Comparison of ENCODE assay signal across 8 cellular contexts in the genomic region with DNA sequence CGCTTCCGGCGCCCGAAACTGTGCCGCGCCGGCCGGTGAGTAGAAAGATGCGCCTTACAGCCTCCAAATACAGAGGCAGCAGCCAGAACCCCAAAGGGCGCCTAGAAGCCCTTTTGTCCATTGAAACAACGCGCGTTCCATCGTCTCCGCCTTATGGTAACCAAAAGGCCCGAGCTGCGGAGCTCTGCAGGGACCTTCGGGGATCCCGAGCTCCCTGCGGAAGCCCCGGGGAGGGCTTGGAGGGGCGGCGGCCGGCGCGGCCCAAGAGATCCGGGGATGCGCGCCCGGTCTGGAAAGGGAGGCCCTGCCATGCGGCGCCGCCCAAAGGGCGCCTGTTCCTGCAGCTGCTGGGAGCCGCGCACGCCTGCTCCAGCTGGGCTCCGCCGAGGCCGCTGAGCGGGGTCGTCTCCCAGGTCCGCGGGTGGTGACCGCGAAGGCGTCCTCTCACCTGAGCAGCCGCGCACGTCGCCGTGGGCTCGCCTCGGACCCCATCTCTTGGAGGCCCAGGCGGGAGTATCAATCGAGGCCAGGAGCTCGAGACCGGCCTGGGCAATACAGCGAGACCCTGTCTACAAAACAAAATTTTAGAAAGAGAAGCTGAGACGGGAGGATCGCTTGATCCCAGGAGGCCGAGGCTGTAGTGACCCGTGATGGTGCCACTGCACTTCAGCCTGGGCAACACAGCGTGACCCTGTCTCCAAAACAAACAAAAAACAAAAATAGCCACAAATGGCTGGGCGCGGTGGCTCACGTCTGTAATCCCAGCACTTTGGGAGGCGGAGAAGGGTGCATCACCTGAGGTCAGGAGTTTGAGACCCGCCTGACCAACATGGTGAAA. TPM values are rescaled to one million over a fixed set of nuclear protein-coding genes. Genes with fewer than 3 reads are reported as not detected.
DNase-seq lines count a peak whose midpoint lies in the region; ATAC-seq and TF ChIP-seq lines count a peak whose summit lies in the region.

No MANE protein-coding gene starts in this region.

- intact Hi-C loops in MCF 10A (cut with micrococcal nuclease): loop anchor here (1.0 kb wide), 1 partner anchor 8 kb away; the partner anchor contains the start of gene MAP1LC3B
- intact Hi-C loops in left colon (cut with DNase I, micrococcal nuclease): no loop called here

- H3K36me3 Mint-ChIP-seq in MCF 10A (ENCODE audit: insufficient read depth, unreplicated experiment): peaks cover 30% of the 10 kb centered on the region

- CTCF ChIA-PET in MCF 10A (lab: Yijun Ruan, JAX): interaction anchor here (0.6 to 1.3 kb wide), 3 partner anchors 10 to 1771 kb away, joined by 3 to 4 read pairs (median 3); no protein-coding TSS in a partner anchor

- H3K27me3 Mint-ChIP-seq in MCF 10A (ENCODE audit: insufficient read depth, unreplicated experiment): no peaks in the 10 kb centered on the region
- H3K27me3 Mint-ChIP-seq in stimulated activated naive CD8-positive, alpha-beta T cell treated with anti-CD3 and anti-CD28 coated beads, Interleukin-15, amount 100 ng/mL, for 72 hours: no peaks in the 10 kb centered on the region

- BruUV-seq in MCF 10A (replicated peaks; lab: Mats Ljungman, UMichigan): no TSS peak

- peak overlapping the region; percentile 71 for H3K27ac Mint-ChIP-seq in MCF 10A (ENCODE audit: low read depth, unreplicated experiment)
- H3K27ac Mint-ChIP-seq in stimulated activated naive CD8-positive, alpha-beta T cell treated with anti-CD3 and anti-CD28 coated beads, Interleukin-15, amount 100 ng/mL, for 72 hours: peak overlapping the region; percentile 94 to 100

- TF ChIP-seq CTCF in HFF-Myc (IDR thresholded peaks at IDR 0.05; ENCODE audit: low read depth, low read length, missing control alignments) (no peak), MCF 10A (IDR thresholded peaks at IDR 0.05; ENCODE audit: unreplicated experiment) (no peak)

- peak overlapping the region; percentile 88 for H3K4me3 Mint-ChIP-seq in MCF 10A (ENCODE audit: unreplicated experiment)
- peak overlapping the region; percentile 81 to 95 for H3K4me3 Mint-ChIP-seq in stimulated activated naive CD8-positive, alpha-beta T cell treated with anti-CD3 and anti-CD28 coated beads, Interleukin-15, amount 100 ng/mL, for 72 hours

- peak; percentile 85 for DNase-seq in SIG-M5 treated with dmso at 0.1 percent for 504 hours (lab: John Stamatoyannopoulos, UW; ENCODE audit: unreplicated experiment)
- DNase-seq in SIG-M5 (lab: John Stamatoyannopoulos, UW): no peak
- no peak for DNase-seq in HFF-Myc (ENCODE audit: extremely low read depth, low read depth)
- peak; percentile 73 for DNase-seq in NCI-H1092 (lab: John Stamatoyannopoulos, UW)
- no peak for DNase-seq in MCF 10A (ENCODE audit: unreplicated experiment)
- DNase-seq in left colon: peak in 1 of 2 donors; percentile 70
- no peak for DNase-seq in stimulated activated naive CD8-positive, alpha-beta T cell treated with anti-CD3 and anti-CD28 coated beads, Interleukin-15, amount 100 ng/mL, for 72 hours
- no peak for DNase-seq in NCI-H128 (lab: John Stamatoyannopoulos, UW; ENCODE audit: unreplicated experiment)

- H3K9me3 Mint-ChIP-seq in MCF 10A (ENCODE audit: unreplicated experiment): no peaks in the 10 kb centered on the region
- peaks cover 0 to 6% of the 10 kb centered on the region in 2 donors for H3K9me3 Mint-ChIP-seq in stimulated activated naive CD8-positive, alpha-beta T cell treated with anti-CD3 and anti-CD28 coated beads, Interleukin-15, amount 100 ng/mL, for 72 hours

- ATAC-seq in left colon: peak; percentile 24
- peak; percentile 1 for ATAC-seq in stimulated activated naive CD8-positive, alpha-beta T cell treated with anti-CD3 and anti-CD28 coated beads, Interleukin-15, amount 100 ng/mL, for 72 hours

- H3K4me3 ChIP-seq in HFF-Myc (replicated peaks; ENCODE audit: low read depth, low read length): peak overlapping the region; percentile 61

- POLR2A ChIA-PET in MCF 10A (lab: Yijun Ruan, JAX): interaction anchor here (0.5 to 4.8 kb wide), 15 partner anchors 9 to 820 kb away, joined by 3 to 101 read pairs (median 5); partner anchors contain the start of genes C16orf95 and MAP1LC3B

- H3K4me1 Mint-ChIP-seq in MCF 10A (ENCODE audit: insufficient read depth, unreplicated experiment): peaks cover 33% of the 10 kb centered on the region
- peaks cover 75% of the 10 kb centered on the region for H3K4me1 Mint-ChIP-seq in stimulated activated naive CD8-positive, alpha-beta T cell treated with anti-CD3 and anti-CD28 coated beads, Interleukin-15, amount 100 ng/mL, for 72 hours

RNA-seq across cellular contexts. Expression of gene FBXO31, which starts 0.8 kb away (rescaled TPM):
- total RNA-seq in MCF 10A (2022) (43.2 and 53.9 TPM in 2 replicates), left colon (10 to 100 TPM; 57.5 to 79.8 TPM)

RNA-seq across cellular contexts. Expression of gene MAP1LC3B, which starts 7.8 kb away (rescaled TPM):
- total RNA-seq in MCF 10A (2022) (271 and 348 TPM in 2 replicates), left colon (10 to 100 TPM; 64.5 to 88.0 TPM)

Comparison
In these comparisons a context has a peak if more than half of its experiments do, and no peak if none do; other contexts are left out.
1. DNase-seq: peak in SIG-M5 treated with dmso at 0.1 percent for 504 hours (single experiment) and NCI-H1092 (single experiment); none in SIG-M5 (single experiment), HFF-Myc (single experiment), MCF 10A (single experiment), stimulated activated naive CD8-positive, alpha-beta T cell treated with anti-CD3 and anti-CD28 coated beads, Interleukin-15, amount 100 ng/mL, for 72 hours (0 of 2) and NCI-H128 (single experiment).